Comparison of ENCODE assay signal across 16 cellular contexts in genomic region chr7:106415433-106415832, GRCh38.
A peak's percentile ranks its signal among the peaks of the same experiment; 100 is the strongest.
DNase-seq lines count a peak whose midpoint lies in the region; ATAC-seq and TF ChIP-seq lines count a peak whose summit lies in the region.
"Had no signal": no experiment of that assay in that cellular context is flagged by ENCODE, and none has a peak within 500 bp of the region (broad histone marks: within the 10 kb centered on the region; RNA-seq: fewer than 3 reads in every experiment).

No MANE protein-coding gene starts in this region.

- no peak overlapping the region for H2AFZ ChIP-seq in mesenchymal stem cell (ENCODE audit: low read depth, low read length)

- no peak overlapping the region for H3K4me2 ChIP-seq in mesenchymal stem cell (ENCODE audit: low read length, poor library complexity, severe bottlenecking)

- no peak overlapping the region for H2BK120ac ChIP-seq in mesenchymal stem cell (ENCODE audit: low read depth, low read length)

- H3K18ac ChIP-seq in mesenchymal stem cell (ENCODE audit: low read depth in 1 of 2, low read length in 2 of 2) = peak overlapping the region in 1 of 2 experiments; percentile 21

- no peak overlapping the region for H3K23ac ChIP-seq in mesenchymal stem cell (ENCODE audit: low read length in 2 of 2)

- no peak for ATAC-seq in activated CD4-positive, CD25-positive, alpha-beta regulatory T cell treated with anti-CD3 and anti-CD28 coated beads, Interleukin-2, amount 50 U/mL, for 24 hours

- H2AK5ac ChIP-seq in mesenchymal stem cell (ENCODE audit: low read length, severe bottlenecking) = no peak overlapping the region

- H3K4me3 ChIP-seq in choroid plexus epithelial cell (ENCODE audit: low read depth, low read length) (no peak overlapping the region), mesenchymal stem cell (ENCODE audit: insufficient read depth in 1 of 2, low read depth in 1 of 2, low read length in 2 of 2) (no peak overlapping the region)

- no peaks in the 10 kb centered on the region for H3K4me1 ChIP-seq in mesenchymal stem cell (ENCODE audit: control insufficient read depth, insufficient read depth, low read depth, low read length)

- no peak overlapping the region for H2BK5ac ChIP-seq in mesenchymal stem cell (ENCODE audit: low read depth, low read length, poor library complexity, severe bottlenecking)

- no peak overlapping the region for H3K14ac ChIP-seq in mesenchymal stem cell (ENCODE audit: low read length in 2 of 2)

- no peaks in the 10 kb centered on the region for H3K27me3 ChIP-seq in mesenchymal stem cell (ENCODE audit: control insufficient read depth in 1 of 2, insufficient read depth in 1 of 2, low read length in 2 of 2)

- H2BK12ac ChIP-seq in mesenchymal stem cell (ENCODE audit: low read length in 2 of 2) = no peak overlapping the region

- DNase-seq in HT1080 (ENCODE audit: low read depth) (peak; percentile 43), RPMI7951 (ENCODE audit: low read depth) (peak; percentile 57), choroid plexus epithelial cell (ENCODE audit: low read depth) (peak; percentile 33), mesenchymal stem cell (peak; percentile 29), epidermal melanocyte (ENCODE audit: insufficient read length, low spot score) (no peak), midbrain (lab: John Stamatoyannopoulos, UW) (no peak)
- DNase-seq: DMS 273 treated with DMSO at 0.1 percent for 48 hours, GOT3, MV-4-11, NCI-H1417 treated with DMSO at 0.1 percent for 48 hours, NCI-H1930, NCI-H2171, NCI-H446 treated with DMSO at 0.1 percent for 48 hours, NCI-H748 treated with DMSO at 0.1 percent for 48 hours had no signal

- H2BK15ac ChIP-seq in mesenchymal stem cell (ENCODE audit: low read depth, poor library complexity, severe bottlenecking) = no peak overlapping the region

- H4K8ac ChIP-seq in mesenchymal stem cell (ENCODE audit: low read length) = no peak overlapping the region

- no peak for TF ChIP-seq CTCF in choroid plexus epithelial cell (conservative IDR thresholded peaks at IDR 0.05; ENCODE audit: low read depth, low read length)

- no peak overlapping the region for H3K9ac ChIP-seq in mesenchymal stem cell (ENCODE audit: low read length)

- peaks cover 13% of the 10 kb centered on the region for H3K9me3 ChIP-seq in mesenchymal stem cell (ENCODE audit: control insufficient read depth, low read length)

- H3K4ac ChIP-seq in mesenchymal stem cell (ENCODE audit: low read depth in 1 of 2, low read length in 2 of 2) = no peak overlapping the region

- no peaks in the 10 kb centered on the region for H3K36me3 ChIP-seq in mesenchymal stem cell (ENCODE audit: control insufficient read depth in 1 of 2, insufficient read depth in 2 of 2, low read depth in 1 of 2, low read length in 2 of 2)

- H3K79me1 ChIP-seq in mesenchymal stem cell (replicated peaks; ENCODE audit: low read length, poor library complexity, severe bottlenecking) = no peaks in the 10 kb centered on the region

- H4K91ac ChIP-seq in mesenchymal stem cell (ENCODE audit: low read length) = no peak overlapping the region

- H3K27ac ChIP-seq in mesenchymal stem cell (ENCODE audit: low read length, poor library complexity, severe bottlenecking) = no peak overlapping the region
- H3K27ac ChIP-seq: C4-2B had no signal

Comparison
In these comparisons a context has a peak if more than half of its experiments do, and no peak if none do; other contexts are left out.
1. DNase-seq: peak in HT1080 (single experiment), RPMI7951 (single experiment), choroid plexus epithelial cell (single experiment) and mesenchymal stem cell (single experiment); none in epidermal melanocyte (single experiment) and midbrain (single experiment).